33 cellular contexts compared by ENCODE assay signal in genomic region chr13:26888632-26889031, GRCh38.
"Had no signal": no experiment of that assay in that cellular context is flagged by ENCODE, and none has a peak within 500 bp of the region (broad histone marks: within the 10 kb centered on the region; RNA-seq: fewer than 3 reads in every experiment).

No MANE protein-coding gene starts in this region.

- H3K4me3 ChIP-seq: MG63 had no signal

- H3K36me3 ChIP-seq: MG63 had no signal

- H3K9ac ChIP-seq: KMS-11 had no signal

- H3K27ac ChIP-seq: KMS-11 had no signal

- H3K27me3 ChIP-seq: MG63 had no signal

- H3K9me3 ChIP-seq: MG63 had no signal

- DNase-seq: Kasumi-1, MG63, MM.1S, MV-4-11, NCI-H1048, NCI-H1092, NCI-H1092 treated with DMSO at 0.1 percent for 48 hours, NCI-H1105, NCI-H1105 treated with DMSO at 0.1 percent for 48 hours, NCI-H1417, NCI-H1417 treated with DMSO at 0.1 percent for 48 hours, NCI-H1436, NCI-H1436 treated with DMSO at 0.1 percent for 48 hours, NCI-H146, NCI-H1694, NCI-H1694 treated with DMSO at 0.1 percent for 48 hours, NCI-H187, NCI-H187 treated with DMSO at 0.1 percent for 48 hours, NCI-H1930, NCI-H2029, NCI-H2029 treated with DMSO at 0.1 percent for 48 hours, NCI-H2081, NCI-H2081 treated with DMSO at 0.1 percent for 48 hours, NCI-H2107, NCI-H2171, NCI-H2171 treated with DMSO at 0.1 percent for 48 hours, NCI-H2227 treated with DMSO at 0.1 percent for 48 hours, NCI-H226, NCI-H345, NCI-H446, NCI-H446 treated with DMSO at 0.1 percent for 48 hours, NCI-H510A had no signal
